In the genomic region with DNA sequence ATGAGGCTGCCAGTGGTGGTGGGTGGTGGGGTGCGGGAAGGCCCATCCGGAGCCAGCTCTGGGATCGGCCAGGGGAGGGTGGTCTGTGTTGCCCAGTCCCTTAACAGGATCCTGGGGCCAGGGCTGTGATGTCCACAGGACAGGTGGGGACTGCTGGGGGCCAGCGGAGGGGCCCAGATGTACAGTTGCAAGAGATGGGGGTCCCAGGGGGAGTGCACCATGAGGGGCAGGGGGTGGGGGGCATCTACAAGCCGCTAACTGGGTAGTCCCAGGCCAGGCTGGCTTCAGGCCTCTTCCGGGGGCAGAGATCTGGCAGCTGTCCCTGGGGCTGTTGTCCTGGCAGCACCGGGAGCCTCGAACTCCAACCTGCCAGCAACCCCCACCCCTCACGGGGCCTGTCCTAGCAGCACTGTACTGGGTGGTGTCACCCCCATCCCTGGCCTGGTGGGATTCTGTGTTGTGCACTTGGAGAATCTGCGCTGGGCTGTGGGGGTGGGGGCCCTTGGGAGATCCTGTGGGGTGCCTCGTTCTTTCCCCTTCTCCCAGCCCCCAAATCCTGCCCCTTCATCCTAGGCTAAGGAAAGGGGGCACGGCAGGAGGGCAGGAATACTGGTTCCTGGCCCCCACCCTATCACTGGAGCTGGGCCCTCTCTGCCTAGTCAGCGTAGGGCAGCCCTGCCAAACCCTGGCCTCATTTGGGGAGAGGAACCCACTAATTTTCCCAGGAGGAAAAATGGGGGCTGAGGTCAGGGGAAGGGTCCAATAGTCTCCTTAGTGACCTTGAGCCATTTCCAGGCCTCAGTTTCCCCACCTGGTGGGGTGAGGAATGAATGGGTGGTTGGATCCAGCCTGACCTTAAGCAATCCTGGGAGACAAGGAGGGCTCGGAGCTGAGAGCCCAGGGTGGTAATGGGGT, we compare ENCODE assay signal across 1 cellular context.
TF ChIP-seq lines count a peak whose summit lies in the region.

No MANE protein-coding gene starts in this region.

TF ChIP-seq in K562, 482 proteins besides CTCF, POLR2A, EP300 and RAD21 (continued from another document):
- TF ChIP-seq MED1 (CRISPR knock-in tag; IDR thresholded peaks at IDR 0.05; ENCODE audit: borderline replicate concordance) (no peak), ZNF561 (CRISPR knock-in tag; conservative IDR thresholded peaks at IDR 0.05) (no peak), GATAD2B (IDR thresholded peaks at IDR 0.05; ENCODE audit: borderline replicate concordance) (no peak), POLR2G (IDR thresholded peaks at IDR 0.05; ENCODE audit: low read depth, low read length) (peak; percentile 50), RBFOX2 (IDR thresholded peaks at IDR 0.05; ENCODE audit: low read depth, low read length) (peak; percentile 47; the same call in 1 of the 2 replicates), MYC (IDR thresholded peaks at IDR 0.05; ENCODE audit: low read depth, low read length) (no peak), MYC (CRISPR knock-in tag; IDR thresholded peaks at IDR 0.05; ENCODE audit: borderline replicate concordance, low read depth) (no peak), RBM15 (IDR thresholded peaks at IDR 0.05; ENCODE audit: insufficient read depth, low read length) (no peak), ZC3H4 (CRISPR knock-in tag; IDR thresholded peaks at IDR 0.05; ENCODE audit: borderline replicate concordance) (no peak), DACH1 (IDR thresholded peaks at IDR 0.05; ENCODE audit: partially characterized antibody) (no peak)
- TF ChIP-seq, protein P1, sequence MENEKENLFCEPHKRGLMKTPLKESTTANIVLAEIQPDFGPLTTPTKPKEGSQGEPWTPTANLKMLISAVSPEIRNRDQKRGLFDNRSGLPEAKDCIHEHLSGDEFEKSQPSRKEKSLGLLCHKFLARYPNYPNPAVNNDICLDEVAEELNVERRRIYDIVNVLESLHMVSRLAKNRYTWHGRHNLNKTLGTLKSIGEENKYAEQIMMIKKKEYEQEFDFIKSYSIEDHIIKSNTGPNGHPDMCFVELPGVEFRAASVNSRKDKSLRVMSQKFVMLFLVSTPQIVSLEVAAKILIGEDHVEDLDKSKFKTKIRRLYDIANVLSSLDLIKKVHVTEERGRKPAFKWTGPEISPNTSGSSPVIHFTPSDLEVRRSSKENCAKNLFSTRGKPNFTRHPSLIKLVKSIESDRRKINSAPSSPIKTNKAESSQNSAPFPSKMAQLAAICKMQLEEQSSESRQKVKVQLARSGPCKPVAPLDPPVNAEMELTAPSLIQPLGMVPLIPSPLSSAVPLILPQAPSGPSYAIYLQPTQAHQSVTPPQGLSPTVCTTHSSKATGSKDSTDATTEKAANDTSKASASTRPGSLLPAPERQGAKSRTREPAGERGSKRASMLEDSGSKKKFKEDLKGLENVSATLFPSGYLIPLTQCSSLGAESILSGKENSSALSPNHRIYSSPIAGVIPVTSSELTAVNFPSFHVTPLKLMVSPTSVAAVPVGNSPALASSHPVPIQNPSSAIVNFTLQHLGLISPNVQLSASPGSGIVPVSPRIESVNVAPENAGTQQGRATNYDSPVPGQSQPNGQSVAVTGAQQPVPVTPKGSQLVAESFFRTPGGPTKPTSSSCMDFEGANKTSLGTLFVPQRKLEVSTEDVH (IDR thresholded peaks at IDR 0.05; ENCODE audit: low read depth, partially characterized antibody) = no peak
